ENCODE assay signal across 7 cellular contexts in the genomic region with DNA sequence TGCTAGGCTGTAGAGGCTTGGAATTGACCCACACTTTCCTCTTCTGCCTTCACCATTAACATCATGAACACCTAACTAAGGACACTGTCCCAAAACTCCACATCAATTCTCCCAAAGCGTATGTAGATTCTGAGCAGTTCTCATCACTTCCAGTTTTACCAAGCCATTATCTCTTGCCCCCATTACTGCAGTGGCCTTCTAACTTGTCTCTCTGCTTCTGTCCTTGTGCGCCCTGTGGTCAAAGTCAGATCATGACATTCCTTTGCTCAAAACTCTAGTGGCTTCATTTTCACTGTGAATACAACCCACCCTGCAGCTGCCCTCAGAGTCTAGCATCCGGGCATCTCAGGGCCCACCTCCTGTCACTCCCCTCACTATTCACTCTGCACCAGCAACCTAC.
"Had no signal": no experiment of that assay in that cellular context is flagged by ENCODE, and none has a peak within 500 bp of the region (broad histone marks: within the 10 kb centered on the region; RNA-seq: fewer than 3 reads in every experiment).

No MANE protein-coding gene starts in this region.

- H3K4me3 Mint-ChIP-seq: IgD-negative memory B cell had no signal

- ATAC-seq: HepG2 had no signal

- H3K9me3 Mint-ChIP-seq: IgD-negative memory B cell had no signal

- H3K4me1 Mint-ChIP-seq: IgD-negative memory B cell had no signal

- H3K27me3 Mint-ChIP-seq: IgD-negative memory B cell had no signal

- H3K9ac ChIP-seq: KMS-11 had no signal

- H3K4me2 ChIP-seq: KMS-11 had no signal

- FAIRE-seq: HepG2, HTR-8/SVneo had no signal

- DNase-seq: KBM-7, KG1 had no signal

- H3K27ac ChIP-seq: HL-60, KMS-11 had no signal
